2 cellular contexts compared by ENCODE assay signal in genomic region chr10:87868277-87868676, GRCh38.
TF ChIP-seq lines count a peak whose summit lies in the region.

No MANE protein-coding gene starts in this region.

TF ChIP-seq in SK-N-SH, 30 proteins besides CTCF, POLR2A, EP300 and RAD21 (continued from another document):
- TF ChIP-seq FOSL2 (IDR thresholded peaks at IDR 0.05; ENCODE audit: borderline replicate concordance, low read depth) (no peak), TEAD4 (IDR thresholded peaks at IDR 0.05; ENCODE audit: borderline replicate concordance, insufficient read depth) (no peak), NFIC (IDR thresholded peaks at IDR 0.05; ENCODE audit: borderline replicate concordance) (no peak)

TF ChIP-seq in SK-N-SH treated with all-trans-retinoic acid at 6 μM for 48 hours, 23 proteins besides CTCF, POLR2A, EP300 and RAD21 (continued from another document):
- TF ChIP-seq TSHZ2 (CRISPR knock-in tag; IDR thresholded peaks at IDR 0.05), result no peak
TF ChIP-seq in SK-N-SH treated with all-trans-retinoic acid at 6 μM for 48 hours: peak in this region for 0.
